Comparison of ENCODE assay signal across 8 cellular contexts in genomic region chr1:89519779-89520358, GRCh38. TPM values are rescaled to one million over a fixed set of nuclear protein-coding genes. Genes with fewer than 3 reads are reported as not detected.
A peak's percentile ranks its signal among the peaks of the same experiment; 100 is the strongest.
DNase-seq lines count a peak whose midpoint lies in the region; ATAC-seq and TF ChIP-seq lines count a peak whose summit lies in the region.

No MANE protein-coding gene starts in this region.

- H3K27me3 ChIP-seq in subcutaneous abdominal adipose tissue (ENCODE audit: control insufficient read depth in 5 of 5, insufficient read depth in 4 of 5, low read length in 5 of 5): peaks cover 0 to 5% (median 0%) of the 10 kb centered on the region in 5 donors

- H3K36me3 Mint-ChIP-seq in activated T-cell treated with anti-CD3 and anti-CD28 coated beads, Interleukin-2, amount 50 U/mL, for 72 hours (ENCODE audit: insufficient read depth in 2 of 2): peaks cover 5 to 12% of the 10 kb centered on the region in 2 donors

- TF ChIP-seq CTCF in HFF-Myc (IDR thresholded peaks at IDR 0.05; ENCODE audit: low read depth, low read length, missing control alignments): peak; percentile 59

- DNase-seq in activated gamma-delta T cell treated with Interleukin-2 at 50 U/mL for 16 hours (peak; percentile 43), activated gamma-delta T cell (lab: John Stamatoyannopoulos, UW) (no peak), HFF-Myc (ENCODE audit: extremely low read depth, low read depth) (no peak), NCI-H1694 treated with DMSO at 0.1 percent for 48 hours (lab: John Stamatoyannopoulos, UW) (peak; percentile 27), hepatic stellate cell (ENCODE audit: low spot score) (peak; percentile 38), HK-2 (ENCODE audit: unreplicated experiment) (no peak)
- peak; percentile 41 to 43 for DNase-seq in activated T-cell treated with anti-CD3 and anti-CD28 coated beads, Interleukin-2, amount 50 U/mL, for 72 hours

- H3K4me3 Mint-ChIP-seq in activated T-cell treated with anti-CD3 and anti-CD28 coated beads, Interleukin-2, amount 50 U/mL, for 72 hours: no peak overlapping the region

- H3K4me3 ChIP-seq in HFF-Myc (replicated peaks; ENCODE audit: low read depth, low read length) (no peak overlapping the region), subcutaneous abdominal adipose tissue (ENCODE audit: low read depth in 1 of 5, low read length in 5 of 5) (no peak overlapping the region)

- H3K36me3 ChIP-seq in subcutaneous abdominal adipose tissue (ENCODE audit: control insufficient read depth in 5 of 5, insufficient read depth in 5 of 5, low read length in 5 of 5): no peaks in the 10 kb centered on the region

- H3K9me3 ChIP-seq in subcutaneous abdominal adipose tissue (ENCODE audit: control insufficient read depth in 5 of 5, low read length in 5 of 5): no peaks in the 10 kb centered on the region

- peaks cover 2 to 5% of the 10 kb centered on the region in 2 donors for H3K9me3 Mint-ChIP-seq in activated T-cell treated with anti-CD3 and anti-CD28 coated beads, Interleukin-2, amount 50 U/mL, for 72 hours

- no peak overlapping the region for H3K9ac ChIP-seq in subcutaneous abdominal adipose tissue (ENCODE audit: low read length in 5 of 5)

- peaks cover 11 to 39% (median 26%) of the 10 kb centered on the region in 5 donors for H3K4me1 ChIP-seq in subcutaneous abdominal adipose tissue (ENCODE audit: control insufficient read depth in 5 of 5, insufficient read depth in 5 of 5, low read length in 5 of 5)

- peaks cover 4% of the 10 kb centered on the region for H3K27me3 Mint-ChIP-seq in activated T-cell treated with anti-CD3 and anti-CD28 coated beads, Interleukin-2, amount 50 U/mL, for 72 hours (ENCODE audit: low read depth)

- H3K27ac ChIP-seq in subcutaneous abdominal adipose tissue (ENCODE audit: low read depth, low read length): peak overlapping the region; percentile 82

- H3K4me1 Mint-ChIP-seq in activated T-cell treated with anti-CD3 and anti-CD28 coated beads, Interleukin-2, amount 50 U/mL, for 72 hours (ENCODE audit: low read depth): peaks cover 40% of the 10 kb centered on the region

- peak in 1 of 2 donors; percentile 16 for ATAC-seq in activated T-cell treated with anti-CD3 and anti-CD28 coated beads, Interleukin-2, amount 50 U/mL, for 72 hours (replicated peaks in 1 of 2)

- H3K27ac Mint-ChIP-seq in activated T-cell treated with anti-CD3 and anti-CD28 coated beads, Interleukin-2, amount 50 U/mL, for 72 hours: no peak overlapping the region

RNA-seq across cellular contexts. Expression of gene LRRC8B, which starts 4.8 kb away (rescaled TPM):
- 10 to 100 TPM; 33.8 to 38.9 TPM for total RNA-seq in activated T-cell treated with anti-CD3 and anti-CD28 coated beads, Interleukin-2, amount 50 U/mL, for 72 hours

Comparison
In these comparisons a context has a peak if more than half of its experiments do, and no peak if none do; other contexts are left out.
1. DNase-seq: peak in activated gamma-delta T cell treated with Interleukin-2 at 50 U/mL for 16 hours (single experiment), NCI-H1694 treated with DMSO at 0.1 percent for 48 hours (single experiment), activated T-cell treated with anti-CD3 and anti-CD28 coated beads, Interleukin-2, amount 50 U/mL, for 72 hours (2 of 2) and hepatic stellate cell (single experiment); none in activated gamma-delta T cell (single experiment), HFF-Myc (single experiment) and HK-2 (single experiment).